ENCODE assay signal across 27 cellular contexts in the genomic region with DNA sequence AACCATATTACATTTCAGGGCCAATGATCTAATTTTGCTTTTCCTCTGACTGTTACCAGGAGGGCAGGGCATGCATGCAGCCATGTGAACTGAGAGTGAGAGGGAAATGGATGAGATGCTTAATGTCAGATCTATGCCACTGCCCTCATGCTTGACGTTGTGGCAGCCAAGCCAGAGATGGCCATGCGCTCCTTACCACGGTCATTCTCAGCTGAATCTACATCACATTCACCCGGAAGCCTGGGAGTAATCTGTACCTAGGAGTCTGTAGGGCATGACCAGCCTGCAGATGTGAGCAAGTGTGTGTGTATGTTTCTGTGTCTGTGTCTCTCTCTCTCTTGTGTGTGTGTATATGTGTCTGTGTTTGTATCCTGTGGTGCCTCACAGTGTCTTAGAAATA.
DNase-seq lines count a peak whose midpoint lies in the region; ATAC-seq and TF ChIP-seq lines count a peak whose summit lies in the region.
"Had no signal": no experiment of that assay in that cellular context is flagged by ENCODE, and none has a peak within 500 bp of the region (broad histone marks: within the 10 kb centered on the region; RNA-seq: fewer than 3 reads in every experiment).

No MANE protein-coding gene starts in this region.

- no peak overlapping the region for H4K12ac ChIP-seq in trophoblast cell (ENCODE audit: low read depth, low read length)

- no peaks in the 10 kb centered on the region for H3K27me3 ChIP-seq in CD8-positive, alpha-beta T cell (ENCODE audit: insufficient read depth, low read length)
- H3K27me3 ChIP-seq in H9 (ENCODE audit: insufficient read depth, low read length) = no peaks in the 10 kb centered on the region
- H3K27me3 ChIP-seq in trophoblast cell (ENCODE audit: insufficient read depth, low read length) = no peaks in the 10 kb centered on the region
- H3K27me3 ChIP-seq: SJSA1 had no signal

- no peak for ATAC-seq in CD8-positive, alpha-beta T cell
- ATAC-seq in activated T-helper 17 cell treated with anti-CD3 and anti-CD28 coated beads, Interleukin-2, amount 50 U/mL, for 72 hours (replicated peaks) = no peak
- no peak for ATAC-seq in HG03039 (IDR thresholded peaks at IDR 0.05; ENCODE audit: unreplicated experiment)

- H3K4me1 Mint-ChIP-seq in CD8-positive, alpha-beta T cell (ENCODE audit: low read depth) = peaks cover 44% of the 10 kb centered on the region
- H3K4me1 Mint-ChIP-seq in H9 = no peaks in the 10 kb centered on the region
- H3K4me1 Mint-ChIP-seq in activated T-helper 17 cell treated with anti-CD3 and anti-CD28 coated beads, Interleukin-2, amount 50 U/mL, for 72 hours = peaks cover 6% of the 10 kb centered on the region

- no peak for TF ChIP-seq CTCF in CD8-positive, alpha-beta T cell (IDR thresholded peaks at IDR 0.05)
- TF ChIP-seq CTCF in H9 (conservative IDR thresholded peaks at IDR 0.05) = no peak

- H2BK5ac ChIP-seq in H9 (ENCODE audit: insufficient read length, low read length) (no peak overlapping the region), trophoblast cell (ENCODE audit: low read depth, low read length, poor library complexity) (no peak overlapping the region)

- H3K4me1 ChIP-seq in CD8-positive, alpha-beta T cell (ENCODE audit: insufficient read depth, low read length) = peaks cover 4% of the 10 kb centered on the region
- H3K4me1 ChIP-seq in H9 (ENCODE audit: insufficient read depth, low read length) (no peaks in the 10 kb centered on the region), trophoblast cell (ENCODE audit: control insufficient read depth in 1 of 2, insufficient read depth in 2 of 2, low read length in 2 of 2) (peaks cover 0 to 4% of the 10 kb centered on the region in 2 experiments)

- H3K18ac ChIP-seq in H9 (ENCODE audit: insufficient read length, low read depth, low read length) = no peak overlapping the region
- H3K18ac ChIP-seq in trophoblast cell (ENCODE audit: low read length) = no peak overlapping the region

- H3K56ac ChIP-seq in H9 (ENCODE audit: insufficient read length, low read depth, low read length) = no peak overlapping the region

- no peaks in the 10 kb centered on the region for H4K20me1 ChIP-seq in H9 (ENCODE audit: control insufficient read depth, insufficient read depth, insufficient read length)

- H3K79me1 ChIP-seq in H9 (ENCODE audit: insufficient read depth, low read depth, low read length, poor library complexity, severe bottlenecking) (no peaks in the 10 kb centered on the region), trophoblast cell (ENCODE audit: low read length) (no peaks in the 10 kb centered on the region)

- H3K23me2 ChIP-seq in H9 (ENCODE audit: insufficient read length, low read depth, low read length, poor library complexity, severe bottlenecking) = no peaks in the 10 kb centered on the region

- H3K27ac ChIP-seq in CD8-positive, alpha-beta T cell (ENCODE audit: low read depth, low read length) = no peak overlapping the region
- H3K27ac ChIP-seq in H9 (ENCODE audit: insufficient read length, low read depth, low read length) (no peak overlapping the region), trophoblast cell (ENCODE audit: low read depth, low read length) (no peak overlapping the region)
- H3K27ac ChIP-seq: GM23248, KMS-11, PC-9, SJSA1 had no signal

- peaks cover 37% of the 10 kb centered on the region for H3K36me3 Mint-ChIP-seq in CD8-positive, alpha-beta T cell
- peaks cover 2 to 7% (median 4%) of the 10 kb centered on the region in 3 experiments; a peak in 5 of 7 replicates for H3K36me3 Mint-ChIP-seq in H9 (ENCODE audit: insufficient read depth in 1 of 3, low read depth in 3 of 3)
- peaks cover 32% of the 10 kb centered on the region for H3K36me3 Mint-ChIP-seq in activated T-helper 17 cell treated with anti-CD3 and anti-CD28 coated beads, Interleukin-2, amount 50 U/mL, for 72 hours (ENCODE audit: low read depth)

- no CpG with 5 or more reads among the region's 4 CpGs for WGBS in H9 (ENCODE audit: extremely low coverage, insufficient read length, low lambda C conversion rate)
- WGBS in trophoblast cell (ENCODE audit: extremely low coverage, insufficient coverage, insufficient read length) = no CpG with 5 or more reads among the region's 4 CpGs

- no peak for DNase-seq in CD8-positive, alpha-beta T cell
- DNase-seq in H9 (no peak), trophoblast cell (no peak), DMS153 treated with DMSO at 0.1 percent for 48 hours (lab: John Stamatoyannopoulos, UW; ENCODE audit: unreplicated experiment) (no peak), GDM1 (lab: John Stamatoyannopoulos, UW) (no peak)
- no peak for DNase-seq in stimulated activated CD4-positive, alpha-beta T cell treated with anti-CD3 and anti-CD28 coated beads, Interleukin-2, amount 100 ng/mL, for 24 hours
- DNase-seq: CD4-positive, CD25-positive, alpha-beta regulatory T cell; COR-L47; DMS79; EL; GM23248; NCI-H1048; NCI-H1417; NCI-H1694; NCI-H2029 treated with DMSO at 0.1 percent for 48 hours; NCI-H446 treated with DMSO at 0.1 percent for 48 hours; NCI-H526; NCI-H82; NK-92 treated with Interleukin-12 subunit alpha and Interleukin-12 subunit beta, amount 100 ng/mL, for 24 hours; PC-9; Right ventricle myocardium superior had no signal

- no peaks in the 10 kb centered on the region for H3K36me3 ChIP-seq in CD8-positive, alpha-beta T cell (ENCODE audit: insufficient read depth, low read length)
- H3K36me3 ChIP-seq in trophoblast cell (ENCODE audit: control insufficient read depth in 1 of 2, insufficient read depth in 2 of 2, low read length in 2 of 2) = no peaks in the 10 kb centered on the region
- H3K36me3 ChIP-seq: HAP-1, SJSA1 had no signal

- H2BK20ac ChIP-seq in H9 (ENCODE audit: low read depth, low read length, poor library complexity, severe bottlenecking) = no peak overlapping the region

- H3K4me3 Mint-ChIP-seq in CD8-positive, alpha-beta T cell = no peak overlapping the region
- no peak overlapping the region for H3K4me3 Mint-ChIP-seq in H9
- H3K4me3 Mint-ChIP-seq in activated T-helper 17 cell treated with anti-CD3 and anti-CD28 coated beads, Interleukin-2, amount 50 U/mL, for 72 hours = no peak overlapping the region
- H3K4me3 Mint-ChIP-seq: CD4-positive, CD25-positive, alpha-beta regulatory T cell had no signal

- H2BK120ac ChIP-seq in H9 (ENCODE audit: low read depth, low read length, poor library complexity, severe bottlenecking) = no peak overlapping the region
- H2BK120ac ChIP-seq in trophoblast cell (ENCODE audit: insufficient read depth, low read length, poor library complexity) = no peak overlapping the region

- intact Hi-C loops in CD8-positive, alpha-beta T cell (cut with DNase I, micrococcal nuclease) = no loop called here

- H3K9ac ChIP-seq in H9 (ENCODE audit: extremely low read depth, insufficient read length, low read length) (no peak overlapping the region), trophoblast cell (ENCODE audit: low read length) (no peak overlapping the region)
- H3K9ac ChIP-seq: GM23248, KMS-11 had no signal

- peak overlapping the region; percentile 7 for H3K27ac Mint-ChIP-seq in CD8-positive, alpha-beta T cell
- H3K27ac Mint-ChIP-seq in H9 = peak overlapping the region in 1 of 3 experiments; percentile 78; a peak in 2 of 7 replicates
- H3K27ac Mint-ChIP-seq in activated T-helper 17 cell treated with anti-CD3 and anti-CD28 coated beads, Interleukin-2, amount 50 U/mL, for 72 hours = peak overlapping the region; percentile 10
- H3K27ac Mint-ChIP-seq: IgD-negative memory B cell had no signal

- no peak overlapping the region for H3K4me3 ChIP-seq in CD8-positive, alpha-beta T cell (ENCODE audit: low read depth, low read length)
- peak overlapping the region; percentile 3 for H3K4me3 ChIP-seq in trophoblast cell (ENCODE audit: low read depth, low read length)
- H3K4me3 ChIP-seq: GM23248, HAP-1, PC-9, SJSA1 had no signal

- CTCF ChIA-PET in CD8-positive, alpha-beta T cell (lab: Charles Lee) = no interaction called here

- no peaks in the 10 kb centered on the region for H3K9me3 ChIP-seq in CD8-positive, alpha-beta T cell (ENCODE audit: low read length)
- no peaks in the 10 kb centered on the region for H3K9me3 ChIP-seq in H9 (ENCODE audit: control insufficient read depth, low read depth, low read length)
- no peaks in the 10 kb centered on the region for H3K9me3 ChIP-seq in trophoblast cell (ENCODE audit: insufficient read depth, low read depth, low read length)
- H3K9me3 ChIP-seq: HAP-1, SJSA1 had no signal

- H3K79me2 ChIP-seq in H9 (ENCODE audit: insufficient read depth, low read length) (no peaks in the 10 kb centered on the region), trophoblast cell (ENCODE audit: control insufficient read depth, insufficient read depth, low read length, poor library complexity) (no peaks in the 10 kb centered on the region)

- no peak overlapping the region for H3T11ph ChIP-seq in H9 (ENCODE audit: low read length)

- H3K4ac ChIP-seq in H9 (ENCODE audit: low read depth, low read length) (no peak overlapping the region), trophoblast cell (ENCODE audit: low read depth, low read length) (no peak overlapping the region)

- H3K4me2 ChIP-seq in H9 (ENCODE audit: insufficient read depth, insufficient read length, low read length) (no peak overlapping the region), trophoblast cell (ENCODE audit: low read length) (no peak overlapping the region)
- H3K4me2 ChIP-seq: KMS-11, PC-9 had no signal

- H2AFZ ChIP-seq in H9 (ENCODE audit: low read length) (no peak overlapping the region), trophoblast cell (ENCODE audit: insufficient read depth, low read length, poor library complexity) (no peak overlapping the region)
- H2AFZ ChIP-seq: GM23248, PC-9 had no signal

- no peaks in the 10 kb centered on the region for H3K27me3 Mint-ChIP-seq in CD8-positive, alpha-beta T cell (ENCODE audit: low read depth)
- H3K27me3 Mint-ChIP-seq in H9 (ENCODE audit: low read depth) = no peaks in the 10 kb centered on the region
- H3K27me3 Mint-ChIP-seq in activated T-helper 17 cell treated with anti-CD3 and anti-CD28 coated beads, Interleukin-2, amount 50 U/mL, for 72 hours = no peaks in the 10 kb centered on the region
- H3K27me3 Mint-ChIP-seq: CD4-positive, CD25-positive, alpha-beta regulatory T cell; IgD-negative memory B cell had no signal

- H4K91ac ChIP-seq in H9 (ENCODE audit: insufficient read length, low read depth, low read length) (no peak overlapping the region), trophoblast cell (ENCODE audit: low read depth, low read length) (no peak overlapping the region)

- H3K9me3 Mint-ChIP-seq in CD8-positive, alpha-beta T cell = no peaks in the 10 kb centered on the region
- no peaks in the 10 kb centered on the region for H3K9me3 Mint-ChIP-seq in H9
- H3K9me3 Mint-ChIP-seq in activated T-helper 17 cell treated with anti-CD3 and anti-CD28 coated beads, Interleukin-2, amount 50 U/mL, for 72 hours = no peaks in the 10 kb centered on the region
- H3K9me3 Mint-ChIP-seq: CD4-positive, CD25-positive, alpha-beta regulatory T cell; IgD-negative memory B cell had no signal

- POLR2A ChIA-PET in CD8-positive, alpha-beta T cell (lab: Charles Lee) = no interaction called here

- no peak overlapping the region for H2BK15ac ChIP-seq in H9 (ENCODE audit: low read depth, low read length)

- H3K23ac ChIP-seq in H9 (ENCODE audit: insufficient read length, low read depth, low read length) (no peak overlapping the region), trophoblast cell (ENCODE audit: low read length) (no peak overlapping the region)

- peak overlapping the region; percentile 23 for H2AK5ac ChIP-seq in H9 (ENCODE audit: insufficient read length, low read length)
- H2AK5ac ChIP-seq in trophoblast cell (ENCODE audit: low read length) = no peak overlapping the region

- peak overlapping the region; percentile 47 for H4K5ac ChIP-seq in H9 (ENCODE audit: insufficient read length, low read depth, low read length)

- no peak overlapping the region for H2BK12ac ChIP-seq in H9 (ENCODE audit: insufficient read length, low read depth, low read length)
- no peak overlapping the region for H2BK12ac ChIP-seq in trophoblast cell (ENCODE audit: low read length)

- peak overlapping the region; percentile 90 for H4K8ac ChIP-seq in H9 (replicated peaks; ENCODE audit: insufficient read length, low read depth, low read length)
- no peak overlapping the region for H4K8ac ChIP-seq in trophoblast cell (ENCODE audit: low read depth, low read length)

- H3K14ac ChIP-seq in H9 (ENCODE audit: insufficient read depth, low read length) (no peak overlapping the region; the same call in 1 of the 2 replicates), trophoblast cell (ENCODE audit: low read length) (no peak overlapping the region)
